Comparison of ENCODE assay signal across 17 cellular contexts in the genomic region with DNA sequence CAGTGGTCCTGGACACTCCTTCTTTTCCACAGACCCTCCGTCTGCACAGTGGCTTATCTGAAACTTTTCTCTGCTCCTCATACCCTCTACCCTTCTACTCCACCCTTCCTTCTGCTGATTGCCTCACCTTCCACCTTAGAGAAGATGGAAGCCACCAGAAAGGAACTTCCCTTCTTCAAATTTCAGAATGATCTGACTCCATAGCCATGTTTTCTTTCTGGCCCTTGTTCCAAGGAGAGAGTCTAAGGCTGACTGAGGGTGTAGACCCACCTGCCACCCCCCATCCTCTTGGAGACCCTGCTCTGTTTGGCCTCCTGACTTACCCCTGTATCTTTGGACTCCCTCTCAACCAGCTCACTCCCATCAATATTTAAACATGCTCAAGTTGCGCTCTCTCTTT. TPM values are rescaled to one million over a fixed set of nuclear protein-coding genes. Genes with fewer than 3 reads are reported as not detected.
DNase-seq lines count a peak whose midpoint lies in the region; ATAC-seq and TF ChIP-seq lines count a peak whose summit lies in the region.
"Had no signal": no experiment of that assay in that cellular context is flagged by ENCODE, and none has a peak within 500 bp of the region (broad histone marks: within the 10 kb centered on the region; RNA-seq: fewer than 3 reads in every experiment).

No MANE protein-coding gene starts in this region.

- peak overlapping the region; percentile 16 for H4K8ac ChIP-seq in trophoblast cell (ENCODE audit: low read depth, low read length)

- no peak overlapping the region for H3K9ac ChIP-seq in trophoblast cell (ENCODE audit: low read length)

- POLR2A ChIA-PET in Caco-2 (lab: Charles Lee) (no interaction called here), WTC11 (lab: Charles Lee) (no interaction called here)

- ATAC-seq in WTC11 (no peak), HG02885 (IDR thresholded peaks at IDR 0.05; ENCODE audit: poor library complexity, unreplicated experiment) (no peak)

- H4K91ac ChIP-seq in trophoblast cell (ENCODE audit: low read depth, low read length) = no peak overlapping the region

- peak overlapping the region; percentile 24 for H3K4ac ChIP-seq in trophoblast cell (ENCODE audit: low read depth, low read length)

- CTCF ChIA-PET in Caco-2 (lab: Charles Lee) = interaction anchor here (1.4 kb wide), 1 partner anchor 62 kb away, joined by 3 read pairs; no protein-coding TSS in a partner anchor
- CTCF ChIA-PET in WTC11 (lab: Charles Lee) = no interaction called here

- H3K9me3 ChIP-seq in Caco-2 (no peaks in the 10 kb centered on the region), trophoblast cell (ENCODE audit: insufficient read depth, low read depth, low read length) (no peaks in the 10 kb centered on the region)
- H3K9me3 ChIP-seq: HAP-1, SJSA1 had no signal

- no peak overlapping the region for H2AK5ac ChIP-seq in trophoblast cell (ENCODE audit: low read length)

- H3K18ac ChIP-seq in trophoblast cell (ENCODE audit: low read length) = peak overlapping the region; percentile 43

- peaks cover 67% of the 10 kb centered on the region for H3K4me1 Mint-ChIP-seq in Caco-2 (ENCODE audit: low read depth, unreplicated experiment)
- peaks cover 10% of the 10 kb centered on the region for H3K4me1 Mint-ChIP-seq in WTC11

- no TSS peak for BruUV-seq in Caco-2 (replicated peaks; lab: Mats Ljungman, UMichigan)

- H3K79me1 ChIP-seq in trophoblast cell (ENCODE audit: low read length) = peaks cover 5% of the 10 kb centered on the region

- intact Hi-C loops in Caco-2 (cut with micrococcal nuclease; ENCODE audit: unreplicated experiment) = no loop called here

- no peak overlapping the region for H2BK5ac ChIP-seq in trophoblast cell (ENCODE audit: low read depth, low read length, poor library complexity)

- TF ChIP-seq CTCF in C4-2B (conservative IDR thresholded peaks at IDR 0.05) (no peak), Caco-2 (IDR thresholded peaks at IDR 0.05; ENCODE audit: insufficient read depth in 1 of 2, low read depth in 1 of 2, low read length in 1 of 2, severe bottlenecking in 1 of 2, unreplicated experiment in 1 of 2) (no peak), WTC11 (IDR thresholded peaks at IDR 0.05) (no peak)

- H3K27ac ChIP-seq in C4-2B (peak overlapping the region; percentile 14), trophoblast cell (ENCODE audit: low read depth, low read length) (no peak overlapping the region)
- H3K27ac ChIP-seq: SJSA1 had no signal

- no peak for DNase-seq in Caco-2
- no peak for DNase-seq in WTC11 (ENCODE audit: low spot score)
- DNase-seq in trophoblast cell = no peak
- no peak for DNase-seq in activated T-cell treated with anti-CD3 and anti-CD28 coated beads for 4 hours
- no peak for DNase-seq in kidney glomerular epithelial cell (lab: John Stamatoyannopoulos, UW)
- DNase-seq: ACHN, DND-41, Kasumi-1, MM.1S, NCI-H1105 treated with DMSO at 0.1 percent for 48 hours, NCI-H1694, NCI-H2081 treated with DMSO at 0.1 percent for 48 hours had no signal

- H3K4me3 ChIP-seq in Caco-2 (ENCODE audit: low read depth, low read length) (no peak overlapping the region), trophoblast cell (ENCODE audit: low read depth, low read length) (no peak overlapping the region)
- H3K4me3 ChIP-seq: HAP-1, SJSA1 had no signal

- H3K36me3 ChIP-seq in Caco-2 (ENCODE audit: control insufficient read depth, insufficient read depth, low read length) (no peaks in the 10 kb centered on the region), trophoblast cell (ENCODE audit: control insufficient read depth in 1 of 2, insufficient read depth in 2 of 2, low read length in 2 of 2) (no peaks in the 10 kb centered on the region)
- H3K36me3 ChIP-seq: HAP-1, SJSA1 had no signal

- H2AFZ ChIP-seq in trophoblast cell (ENCODE audit: insufficient read depth, low read length, poor library complexity) = no peak overlapping the region

- no peaks in the 10 kb centered on the region for H3K79me2 ChIP-seq in trophoblast cell (ENCODE audit: control insufficient read depth, insufficient read depth, low read length, poor library complexity)

- no peak overlapping the region for H4K12ac ChIP-seq in trophoblast cell (ENCODE audit: low read depth, low read length)

- WGBS in trophoblast cell (ENCODE audit: extremely low coverage, insufficient coverage, insufficient read length) = no CpG with 5 or more reads among the region's 2 CpGs

- H3K27me3 Mint-ChIP-seq in Caco-2 (ENCODE audit: insufficient read depth, unreplicated experiment) (no peaks in the 10 kb centered on the region), WTC11 (ENCODE audit: low read depth) (no peaks in the 10 kb centered on the region)

- H3K23ac ChIP-seq in trophoblast cell (ENCODE audit: low read length) = no peak overlapping the region

- H3K27ac Mint-ChIP-seq in Caco-2 (ENCODE audit: unreplicated experiment) (peak overlapping the region; percentile 10), WTC11 (no peak overlapping the region)
- H3K27ac Mint-ChIP-seq: IgD-negative memory B cell had no signal

- H3K36me3 Mint-ChIP-seq in Caco-2 (ENCODE audit: insufficient read depth, unreplicated experiment) (no peaks in the 10 kb centered on the region), WTC11 (no peaks in the 10 kb centered on the region)

- no peak overlapping the region for H2BK120ac ChIP-seq in trophoblast cell (ENCODE audit: insufficient read depth, low read length, poor library complexity)

- H3K9me3 Mint-ChIP-seq in Caco-2 (ENCODE audit: unreplicated experiment) (no peaks in the 10 kb centered on the region), WTC11 (no peaks in the 10 kb centered on the region)
- H3K9me3 Mint-ChIP-seq: IgD-negative memory B cell had no signal

- H2BK12ac ChIP-seq in trophoblast cell (ENCODE audit: low read length) = no peak overlapping the region

- no peak overlapping the region for H3K4me3 Mint-ChIP-seq in Caco-2 (ENCODE audit: unreplicated experiment)
- H3K4me3 Mint-ChIP-seq in WTC11 = no peak overlapping the region
- H3K4me3 Mint-ChIP-seq: IgD-negative memory B cell had no signal

- H3K14ac ChIP-seq in trophoblast cell (ENCODE audit: low read length) = no peak overlapping the region

- peaks cover 46% of the 10 kb centered on the region for H3K4me1 ChIP-seq in Caco-2
- peaks cover 20 to 29% of the 10 kb centered on the region in 2 experiments for H3K4me1 ChIP-seq in trophoblast cell (ENCODE audit: control insufficient read depth in 1 of 2, insufficient read depth in 2 of 2, low read length in 2 of 2)

- H3K4me2 ChIP-seq in trophoblast cell (ENCODE audit: low read length) = no peak overlapping the region

- H3K27me3 ChIP-seq in Caco-2 (replicated peaks; ENCODE audit: control insufficient read depth, insufficient read depth, low read length) (no peaks in the 10 kb centered on the region), trophoblast cell (ENCODE audit: insufficient read depth, low read length) (no peaks in the 10 kb centered on the region)
- H3K27me3 ChIP-seq: SJSA1 had no signal

TF ChIP-seq in WTC11, 78 proteins besides CTCF, POLR2A, EP300 and RAD21:
- TF ChIP-seq, protein P1, sequence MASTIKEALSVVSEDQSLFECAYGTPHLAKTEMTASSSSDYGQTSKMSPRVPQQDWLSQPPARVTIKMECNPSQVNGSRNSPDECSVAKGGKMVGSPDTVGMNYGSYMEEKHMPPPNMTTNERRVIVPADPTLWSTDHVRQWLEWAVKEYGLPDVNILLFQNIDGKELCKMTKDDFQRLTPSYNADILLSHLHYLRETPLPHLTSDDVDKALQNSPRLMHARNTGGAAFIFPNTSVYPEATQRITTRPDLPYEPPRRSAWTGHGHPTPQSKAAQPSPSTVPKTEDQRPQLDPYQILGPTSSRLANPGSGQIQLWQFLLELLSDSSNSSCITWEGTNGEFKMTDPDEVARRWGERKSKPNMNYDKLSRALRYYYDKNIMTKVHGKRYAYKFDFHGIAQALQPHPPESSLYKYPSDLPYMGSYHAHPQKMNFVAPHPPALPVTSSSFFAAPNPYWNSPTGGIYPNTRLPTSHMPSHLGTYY (CRISPR knock-in tag; IDR thresholded peaks at IDR 0.05) = no peak
- peak; percentile 51 for TF ChIP-seq PRDM15 (CRISPR knock-in tag; IDR thresholded peaks at IDR 0.05)
- no peak for TF ChIP-seq JAZF1 (CRISPR knock-in tag; IDR thresholded peaks at IDR 0.05)
- TF ChIP-seq GRHL2 (CRISPR knock-in tag; IDR thresholded peaks at IDR 0.05; ENCODE audit: insufficient replicate concordance, severe bottlenecking) = no peak

RNA-seq across cellular contexts. Expression of gene SNX30, which starts 7.4 kb away (rescaled TPM):
- total RNA-seq in Caco-2 (2022) = 20.6 and 21.8 TPM in 2 replicates
- 11.8 to 13.4 TPM (median 12.1 TPM) in 3 replicates for total RNA-seq in WTC11 (2021)
- polyA plus RNA-seq in trophoblast cell (2013) = 9.6 and 9.9 TPM in 2 replicates

RNA-seq across cellular contexts. Expression of gene INIP, which starts 40.0 kb away (rescaled TPM):
- total RNA-seq in Caco-2 (2022) = 30.2 and 31.9 TPM in 2 replicates
- total RNA-seq in WTC11 (2021) = 16.0 to 19.1 TPM (median 16.7 TPM) in 3 replicates
- 12.7 and 12.8 TPM in 2 replicates for polyA plus RNA-seq in trophoblast cell (2013)
